ENCODE assay signal across 1 cellular context in genomic region chr12:71011261-71011660, GRCh38.
TF ChIP-seq lines count a peak whose summit lies in the region.

No MANE protein-coding gene starts in this region.

TF ChIP-seq in GM23338, 12 proteins besides CTCF, POLR2A, EP300 and RAD21 (continued from another document):
- TF ChIP-seq ZNF462 (CRISPR knock-in tag; IDR thresholded peaks at IDR 0.05) (no peak), REST (IDR thresholded peaks at IDR 0.05; ENCODE audit: unreplicated experiment) (no peak)
